ENCODE assay signal across 9 cellular contexts in the genomic region with DNA sequence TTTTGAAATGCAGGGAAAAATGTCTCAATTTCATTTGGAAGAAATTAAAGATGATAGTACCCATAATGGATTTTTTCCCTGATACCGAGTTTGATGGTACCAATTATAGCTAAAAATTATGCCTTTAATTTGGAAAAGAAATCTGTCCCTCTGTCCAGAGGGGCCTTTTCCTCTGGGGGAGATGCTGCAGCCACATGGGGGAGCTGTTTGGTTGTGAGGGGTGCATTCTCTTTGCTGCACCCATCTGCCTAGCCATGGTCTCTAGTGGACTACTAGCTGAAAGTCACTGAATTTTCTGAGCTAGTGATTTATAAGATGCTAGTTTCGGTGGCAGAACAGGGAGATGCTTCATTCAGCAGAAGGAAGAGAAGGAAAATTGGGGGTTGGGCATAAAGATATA. TPM values are rescaled to one million over a fixed set of nuclear protein-coding genes. Genes with fewer than 3 reads are reported as not detected.
DNase-seq lines count a peak whose midpoint lies in the region; ATAC-seq and TF ChIP-seq lines count a peak whose summit lies in the region.
"Had no signal": no experiment of that assay in that cellular context is flagged by ENCODE, and none has a peak within 500 bp of the region (broad histone marks: within the 10 kb centered on the region; RNA-seq: fewer than 3 reads in every experiment).

No MANE protein-coding gene starts in this region.

- no peaks in the 10 kb centered on the region for H3K9me3 Mint-ChIP-seq in nephron

- H3K4me3 ChIP-seq in mammary epithelial cell (replicated peaks in 1 of 3; ENCODE audit: insufficient read depth in 1 of 3, low read depth in 2 of 3, low read length in 3 of 3), result no peak overlapping the region
- H3K4me3 ChIP-seq in effector memory CD4-positive, alpha-beta T cell (ENCODE audit: insufficient read depth, low read depth, low read length, poor library complexity, severe bottlenecking), result no peak overlapping the region
- H3K4me3 ChIP-seq: Peyer's patch had no signal

- H2AFZ ChIP-seq in mammary epithelial cell (ENCODE audit: low read depth, low read length), result no peak overlapping the region

- no peak overlapping the region for H3K4me2 ChIP-seq in mammary epithelial cell (ENCODE audit: insufficient read depth, low read depth, low read length)

- in situ Hi-C loops in mammary epithelial cell (cut with MboI; ENCODE audit: low sequenced_read_pairs in 2 of 2), result no loop called here

- H3K27ac Mint-ChIP-seq in nephron, result no peak overlapping the region

- 73% methylated on average over 2 of the region's 2 CpGs for WGBS in mammary epithelial cell (ENCODE audit: low coverage, missing lambda C conversion rate)

- H3K9me3 ChIP-seq in mammary epithelial cell (replicated peaks; ENCODE audit: insufficient read depth, low read length), result no peaks in the 10 kb centered on the region
- H3K9me3 ChIP-seq in effector memory CD4-positive, alpha-beta T cell (ENCODE audit: control insufficient read depth, low read length), result no peaks in the 10 kb centered on the region
- H3K9me3 ChIP-seq: Peyer's patch had no signal

- H3K36me3 Mint-ChIP-seq in nephron (ENCODE audit: low read depth), result peaks cover 37% of the 10 kb centered on the region

- H3K27me3 ChIP-seq in mammary epithelial cell (ENCODE audit: insufficient read depth, low read length), result no peaks in the 10 kb centered on the region
- no peaks in the 10 kb centered on the region for H3K27me3 ChIP-seq in effector memory CD4-positive, alpha-beta T cell (replicated peaks; ENCODE audit: control insufficient read depth, insufficient read depth, low read length, poor library complexity, severe bottlenecking)
- H3K27me3 ChIP-seq: Peyer's patch had no signal

- BruUV-seq in mammary epithelial cell (replicated peaks; lab: Mats Ljungman, UMichigan), result no TSS peak

- CTCF ChIA-PET in mammary epithelial cell (lab: Charles Lee; ENCODE audit: low non-redundant PET), result interaction anchor here (0.6 kb wide), 1 partner anchor 18 kb away, joined by 3 read pairs; no protein-coding TSS in a partner anchor

- ATAC-seq in esophagus mucosa (no peak), GM21825 (IDR thresholded peaks at IDR 0.05; ENCODE audit: unreplicated experiment) (no peak)

- DNase-seq in GM10266 (ENCODE audit: extremely low spot score), result peak; percentile 38
- peak; percentile 66 for DNase-seq in NAMALWA (ENCODE audit: low spot score)
- no peak for DNase-seq in mammary epithelial cell
- DNase-seq in central memory CD4-positive, alpha-beta T cell, result no peak
- no peak for DNase-seq in effector memory CD4-positive, alpha-beta T cell

- H3K4me1 ChIP-seq in mammary epithelial cell (ENCODE audit: insufficient read depth, low read length), result no peaks in the 10 kb centered on the region
- H3K4me1 ChIP-seq in effector memory CD4-positive, alpha-beta T cell (ENCODE audit: control insufficient read depth, insufficient read depth, low read length, poor library complexity, severe bottlenecking), result no peaks in the 10 kb centered on the region

- dilution Hi-C loops in mammary epithelial cell (cut with HindIII; ENCODE audit: low sequenced_read_pairs), result no loop called here

- H3K4me3 Mint-ChIP-seq in nephron, result no peak overlapping the region

- peaks cover 30% of the 10 kb centered on the region for H3K36me3 ChIP-seq in mammary epithelial cell (ENCODE audit: insufficient read depth, low read length)
- H3K36me3 ChIP-seq in effector memory CD4-positive, alpha-beta T cell (ENCODE audit: control insufficient read depth, insufficient read depth, low read length), result peaks cover 44% of the 10 kb centered on the region

- no peaks in the 10 kb centered on the region for H3K27me3 Mint-ChIP-seq in nephron (ENCODE audit: low read depth)

- peak; percentile 79 for TF ChIP-seq CTCF in GM10266 (IDR thresholded peaks at IDR 0.05; ENCODE audit: control insufficient read depth, insufficient read depth, low read depth, missing control alignments)
- TF ChIP-seq CTCF in mammary epithelial cell (conservative IDR thresholded peaks at IDR 0.05 in 1 of 2, IDR thresholded peaks at IDR 0.05 in 1 of 2; ENCODE audit: extremely low read depth in 1 of 2, insufficient read depth in 1 of 2, low read depth in 1 of 2, low read length in 2 of 2), result peak; percentile 56 to 61
- peak in 2 of 3 experiments; percentile 11 to 30 for TF ChIP-seq CTCF in nephron (IDR thresholded peaks at IDR 0.05; ENCODE audit: unreplicated experiment in 3 of 3)

- no peak overlapping the region for H3K9ac ChIP-seq in mammary epithelial cell (ENCODE audit: insufficient read depth, low read length)

- H3K27ac ChIP-seq in mammary epithelial cell (ENCODE audit: insufficient read depth, low read depth, low read length), result no peak overlapping the region
- H3K27ac ChIP-seq in effector memory CD4-positive, alpha-beta T cell (ENCODE audit: insufficient read depth, low read length, poor library complexity, severe bottlenecking), result no peak overlapping the region
- H3K27ac ChIP-seq: Peyer's patch had no signal

- intact Hi-C loops in mammary epithelial cell (cut with micrococcal nuclease), result no loop called here

- H4K20me1 ChIP-seq in mammary epithelial cell (ENCODE audit: insufficient read depth, low read length), result no peaks in the 10 kb centered on the region

- H3K4me1 Mint-ChIP-seq in nephron, result no peaks in the 10 kb centered on the region

- peaks cover 26% of the 10 kb centered on the region for H3K79me2 ChIP-seq in mammary epithelial cell (ENCODE audit: insufficient read depth, low read length)

RNA-seq across cellular contexts. Expression of gene SEC61B, which starts 9.6 kb away (rescaled TPM):
- total RNA-seq in mammary epithelial cell, result 100 to 1,000 TPM in 1 of 2 donors, 10 to 100 TPM in 1; 62.0 to 164 TPM
- 197 TPM for polyA plus RNA-seq in mammary epithelial cell
- 91.6 TPM for polyA minus RNA-seq in mammary epithelial cell
- 75.8 TPM for total RNA-seq in esophagus mucosa

RNA-seq across cellular contexts. Expression of gene ALG2, which starts 10.0 kb away (rescaled TPM):
- total RNA-seq in mammary epithelial cell (10 to 100 TPM; 42.1 to 56.5 TPM), esophagus mucosa (12.2 TPM)
- 39.1 TPM for polyA plus RNA-seq in mammary epithelial cell
- 41.3 TPM for polyA minus RNA-seq in mammary epithelial cell

Comparison
In these comparisons a context has a peak if more than half of its experiments do, and no peak if none do; other contexts are left out.
1. DNase-seq: peak in GM10266 (single experiment) and NAMALWA (single experiment); none in mammary epithelial cell (single experiment), central memory CD4-positive, alpha-beta T cell (single experiment) and effector memory CD4-positive, alpha-beta T cell (0 of 3).
2. CTCF ChIP-seq: peak in every context shown above with its lines; median percentile 79 in GM10266; 58 in mammary epithelial cell; 20 in nephron.